ENCODE assay signal across 12 cellular contexts in the genomic region with DNA sequence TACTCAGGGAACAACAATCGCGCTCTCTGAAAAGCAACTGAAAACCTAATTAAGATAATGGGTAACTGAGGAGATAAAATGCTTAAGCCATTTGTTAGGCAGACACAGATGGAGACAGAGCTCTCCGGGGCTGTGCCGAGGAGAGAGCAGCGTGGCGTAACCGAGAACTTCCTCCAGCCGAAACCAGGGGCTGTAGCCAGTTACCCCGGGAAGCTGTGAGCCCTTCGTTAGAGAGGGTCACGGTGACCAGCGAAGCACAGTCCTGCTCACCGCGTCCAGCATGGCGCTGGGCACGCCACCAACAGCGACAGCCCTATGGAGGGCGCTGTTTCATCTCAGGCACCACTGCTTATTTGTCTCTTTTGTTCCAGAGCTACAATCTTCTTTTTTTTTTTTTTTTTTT. TPM values are rescaled to one million over a fixed set of nuclear protein-coding genes. Genes with fewer than 3 reads are reported as not detected.
DNase-seq lines count a peak whose midpoint lies in the region; ATAC-seq and TF ChIP-seq lines count a peak whose summit lies in the region.
"Had no signal": no experiment of that assay in that cellular context is flagged by ENCODE, and none has a peak within 500 bp of the region (broad histone marks: within the 10 kb centered on the region; RNA-seq: fewer than 3 reads in every experiment).

No MANE protein-coding gene starts in this region.

- no peaks in the 10 kb centered on the region for H3K4me1 ChIP-seq in osteoblast (ENCODE audit: insufficient read depth, low read length)

- H3K9me3 ChIP-seq in osteoblast (ENCODE audit: low read depth, low read length), result no peaks in the 10 kb centered on the region
- H3K9me3 ChIP-seq: thoracic aorta had no signal

- no peaks in the 10 kb centered on the region for H3K36me3 ChIP-seq in osteoblast (ENCODE audit: insufficient read depth, low read length)
- H3K36me3 ChIP-seq: thoracic aorta had no signal

- peak overlapping the region; percentile 39 for H3K4me3 ChIP-seq in osteoblast (ENCODE audit: insufficient read depth, low read length)
- H3K4me3 ChIP-seq: GM12878, thoracic aorta had no signal

- H3K79me2 ChIP-seq in osteoblast (ENCODE audit: insufficient read depth, low read length), result no peaks in the 10 kb centered on the region

- peak overlapping the region; percentile 64 for H3K4me2 ChIP-seq in osteoblast (ENCODE audit: insufficient read depth, low read length)

- H2AFZ ChIP-seq in osteoblast (ENCODE audit: low read length), result peak overlapping the region; percentile 78

- H3K27me3 ChIP-seq in osteoblast (ENCODE audit: insufficient read depth, low read length), result no peaks in the 10 kb centered on the region

- H3K27ac ChIP-seq in osteoblast (ENCODE audit: low read depth, low read length), result no peak overlapping the region
- H3K27ac ChIP-seq: thoracic aorta had no signal

- DNase-seq in DMS79 treated with DMSO at 0.1 percent for 48 hours (lab: John Stamatoyannopoulos, UW), result peak; percentile 34
- DNase-seq in NCI-H2171 (lab: John Stamatoyannopoulos, UW), result peak; percentile 25
- DNase-seq in fibroblast of peridontal ligament (ENCODE audit: extremely low read depth), result peak; percentile 23
- DNase-seq in osteoblast (ENCODE audit: insufficient read length, low spot score, missing footprints), result no peak
- DNase-seq in NK-92 treated with Interleukin-12 subunit alpha and Interleukin-12 subunit beta, amount 100 ng/mL, for 24 hours (lab: John Stamatoyannopoulos, UW), result no peak
- DNase-seq: NCI-H187, small intestine had no signal

- TF ChIP-seq CTCF in osteoblast (IDR thresholded peaks at IDR 0.05; ENCODE audit: extremely low read depth, low read depth, low read length), result peak; percentile 26

- H4K20me1 ChIP-seq in osteoblast (ENCODE audit: insufficient read depth, low read length), result no peaks in the 10 kb centered on the region

- ATAC-seq in GM18907 (IDR thresholded peaks at IDR 0.05; ENCODE audit: unreplicated experiment) (no peak), HG02870 (IDR thresholded peaks at IDR 0.05; ENCODE audit: unreplicated experiment) (no peak), HG03025 (IDR thresholded peaks at IDR 0.05; ENCODE audit: low FRiP score, unreplicated experiment) (no peak)
- ATAC-seq: GM12878 had no signal

RNA-seq across cellular contexts. Expression of a gene that starts 16.1 kb away (rescaled TPM):
- total RNA-seq in osteoblast, result under 0.01 and 0.36 TPM in 2 replicates
- total RNA-seq: GM12878 had no signal

RNA-seq across cellular contexts. Expression of a gene that starts 37.8 kb away (rescaled TPM):
- 0.29 and 1.1 TPM in 2 replicates for total RNA-seq in osteoblast

Comparison
In these comparisons a context has a peak if more than half of its experiments do, and no peak if none do; other contexts are left out.
1. DNase-seq: peak in DMS79 treated with DMSO at 0.1 percent for 48 hours (single experiment), NCI-H2171 (single experiment) and fibroblast of peridontal ligament (single experiment); none in osteoblast (single experiment) and NK-92 treated with Interleukin-12 subunit alpha and Interleukin-12 subunit beta, amount 100 ng/mL, for 24 hours (single experiment).